Comparison of ENCODE assay signal across 11 cellular contexts in genomic region chr13:113929628-113930615, GRCh38. TPM values are rescaled to one million over a fixed set of nuclear protein-coding genes. Genes with fewer than 3 reads are reported as not detected.
DNase-seq lines count a peak whose midpoint lies in the region; ATAC-seq and TF ChIP-seq lines count a peak whose summit lies in the region.
"Had no signal": no experiment of that assay in that cellular context is flagged by ENCODE, and none has a peak within 500 bp of the region (broad histone marks: within the 10 kb centered on the region; RNA-seq: fewer than 3 reads in every experiment).

No MANE protein-coding gene starts in this region.

- H3K4me1 Mint-ChIP-seq in H9 = peaks cover 7 to 9% of the 10 kb centered on the region in 2 experiments

- no peak overlapping the region for H2BK15ac ChIP-seq in H9 (ENCODE audit: low read depth, low read length)

- 0 out of 7 replicates have a peak overlapping the region, but pooled peaks of 1 of the 3 experiments have one; percentile 48 for H3K27ac Mint-ChIP-seq in H9
- H3K27ac Mint-ChIP-seq: CD8-positive, alpha-beta T cell; T-helper 17 cell had no signal

- peaks cover 0 to 9% (median 0%) of the 10 kb centered on the region in 3 experiments; a peak in 1 of 7 replicates for H3K36me3 Mint-ChIP-seq in H9 (ENCODE audit: insufficient read depth in 1 of 3, low read depth in 3 of 3)
- H3K36me3 Mint-ChIP-seq: CD8-positive, alpha-beta T cell had no signal

- H2BK120ac ChIP-seq in H9 (ENCODE audit: low read depth, low read length, poor library complexity, severe bottlenecking) = no peak overlapping the region

- DNase-seq in H9 (peak; percentile 39), iPS-NIHi7 (ENCODE audit: extremely low spot score) (peak; percentile 42), HPDE6-E6E7 (ENCODE audit: extremely low spot score) (no peak), DMS114 treated with DMSO at 0.1 percent for 48 hours (lab: John Stamatoyannopoulos, UW; ENCODE audit: unreplicated experiment) (no peak), glomerular visceral epithelial cell (ENCODE audit: extremely low spot score) (no peak)
- DNase-seq: KG1, NCI-H187 had no signal

- H3K18ac ChIP-seq in H9 (ENCODE audit: insufficient read length, low read depth, low read length) = no peak overlapping the region

- no peak overlapping the region for H3K4me2 ChIP-seq in H9 (ENCODE audit: insufficient read depth, insufficient read length, low read length)

- H4K5ac ChIP-seq in H9 (ENCODE audit: insufficient read length, low read depth, low read length) = no peak overlapping the region

- H3K9ac ChIP-seq in H9 (ENCODE audit: extremely low read depth, insufficient read length, low read length) (no peak overlapping the region), skeletal muscle tissue (ENCODE audit: low read depth in 1 of 3, low read length in 3 of 3) (peak overlapping the region in 2 of 3 donors; percentile 18 to 81)

- H3K27ac ChIP-seq in H9 (ENCODE audit: insufficient read length, low read depth, low read length) = no peak overlapping the region
- H3K27ac ChIP-seq in skeletal muscle tissue (ENCODE audit: low read depth, low read length) = peak overlapping the region; percentile 78

- no peaks in the 10 kb centered on the region for H3K79me2 ChIP-seq in H9 (ENCODE audit: insufficient read depth, low read length)

- no peaks in the 10 kb centered on the region for H3K79me1 ChIP-seq in H9 (ENCODE audit: insufficient read depth, low read depth, low read length, poor library complexity, severe bottlenecking)

- H3K9me3 Mint-ChIP-seq in H9 = peaks cover 3 to 10% of the 10 kb centered on the region in 2 experiments; a peak in 3 of 5 replicates
- H3K9me3 Mint-ChIP-seq: CD8-positive, alpha-beta T cell had no signal

- no peak overlapping the region for H2AK5ac ChIP-seq in H9 (ENCODE audit: insufficient read length, low read length)

- H3T11ph ChIP-seq in H9 (ENCODE audit: low read length) = no peak overlapping the region

- no peak overlapping the region for H2BK20ac ChIP-seq in H9 (ENCODE audit: low read depth, low read length, poor library complexity, severe bottlenecking)

- no peak overlapping the region for H3K56ac ChIP-seq in H9 (ENCODE audit: insufficient read length, low read depth, low read length)

- H3K23ac ChIP-seq in H9 (ENCODE audit: insufficient read length, low read depth, low read length) = no peak overlapping the region

- no peak overlapping the region for H4K91ac ChIP-seq in H9 (ENCODE audit: insufficient read length, low read depth, low read length)

- no peak overlapping the region for H2BK5ac ChIP-seq in H9 (ENCODE audit: insufficient read length, low read length)

- no peak overlapping the region for H2AFZ ChIP-seq in H9 (ENCODE audit: low read length)

- H3K14ac ChIP-seq in H9 (ENCODE audit: insufficient read depth, low read length) = no peak overlapping the region; the same call in 1 of the 2 replicates

- peaks cover 11% of the 10 kb centered on the region for H3K27me3 Mint-ChIP-seq in H9 (ENCODE audit: low read depth)

- H3K27me3 ChIP-seq in H9 (ENCODE audit: insufficient read depth, low read length) = no peaks in the 10 kb centered on the region
- peaks cover 0 to 10% (median 7%) of the 10 kb centered on the region in 3 donors for H3K27me3 ChIP-seq in skeletal muscle tissue (ENCODE audit: control insufficient read depth in 3 of 3, insufficient read depth in 3 of 3, low read length in 3 of 3)

- no peaks in the 10 kb centered on the region for H3K9me3 ChIP-seq in H9 (ENCODE audit: control insufficient read depth, low read depth, low read length)
- no peaks in the 10 kb centered on the region for H3K9me3 ChIP-seq in skeletal muscle tissue (ENCODE audit: control insufficient read depth in 3 of 3, low read length in 3 of 3)

- H3K23me2 ChIP-seq in H9 (ENCODE audit: insufficient read length, low read depth, low read length, poor library complexity, severe bottlenecking) = no peaks in the 10 kb centered on the region

- no peaks in the 10 kb centered on the region for H3K36me3 ChIP-seq in skeletal muscle tissue (ENCODE audit: control insufficient read depth in 3 of 3, insufficient read depth in 3 of 3, low read length in 3 of 3)

- WGBS in H9 (ENCODE audit: extremely low coverage, insufficient read length, low lambda C conversion rate) = no CpG with 5 or more reads among the region's 38 CpGs

- H2BK12ac ChIP-seq in H9 (ENCODE audit: insufficient read length, low read depth, low read length) = no peak overlapping the region

- no peak overlapping the region for H3K4ac ChIP-seq in H9 (ENCODE audit: low read depth, low read length)

- H4K8ac ChIP-seq in H9 (replicated peaks; ENCODE audit: insufficient read length, low read depth, low read length) = no peak overlapping the region

- H4K20me1 ChIP-seq in H9 (ENCODE audit: control insufficient read depth, insufficient read depth, insufficient read length) = no peaks in the 10 kb centered on the region

- H3K4me1 ChIP-seq in H9 (ENCODE audit: insufficient read depth, low read length) = no peaks in the 10 kb centered on the region
- H3K4me1 ChIP-seq in skeletal muscle tissue (ENCODE audit: control insufficient read depth in 3 of 3, insufficient read depth in 3 of 3, low read length in 3 of 3) = peaks cover 41% of the 10 kb centered on the region in 3 donors

- no peak overlapping the region for H3K4me3 Mint-ChIP-seq in H9
- H3K4me3 Mint-ChIP-seq: CD8-positive, alpha-beta T cell; T-helper 17 cell had no signal

- no peak overlapping the region for H3K4me3 ChIP-seq in skeletal muscle tissue (ENCODE audit: low read length in 3 of 3)

- peak; percentile 51 for ATAC-seq in SK-N-SH treated with all-trans-retinoic acid at 6 μM for 48 hours

- TF ChIP-seq CTCF in H9 (conservative IDR thresholded peaks at IDR 0.05) = peak; percentile 39; the same call in 2 of the 3 replicates

TF ChIP-seq in SK-N-SH treated with all-trans-retinoic acid at 6 μM for 48 hours, 23 proteins besides CTCF, POLR2A, EP300 and RAD21:
- TF ChIP-seq TOX (CRISPR knock-in tag; IDR thresholded peaks at IDR 0.05; ENCODE audit: borderline replicate concordance) = no peak
- no peak for TF ChIP-seq TCF4 (CRISPR knock-in tag; IDR thresholded peaks at IDR 0.05; ENCODE audit: borderline replicate concordance)
- TF ChIP-seq BACH2 (CRISPR knock-in tag; IDR thresholded peaks at IDR 0.05; ENCODE audit: borderline replicate concordance) = no peak
TF ChIP-seq in SK-N-SH treated with all-trans-retinoic acid at 6 μM for 48 hours: peak in this region for 0.

RNA-seq across cellular contexts. Expression of gene C13orf46, which starts 44.0 kb away (rescaled TPM):
- total RNA-seq in H9 (2021) (0.15 and 0.55 TPM in 2 replicates), skeletal muscle tissue (under 0.01 TPM)

Comparison
In these comparisons a context has a peak if more than half of its experiments do, and no peak if none do; other contexts are left out.
1. DNase-seq: peak in H9 (single experiment) and iPS-NIHi7 (single experiment); none in HPDE6-E6E7 (single experiment), DMS114 treated with DMSO at 0.1 percent for 48 hours (single experiment) and glomerular visceral epithelial cell (single experiment).